ENCODE assay signal across 8 cellular contexts in the genomic region with DNA sequence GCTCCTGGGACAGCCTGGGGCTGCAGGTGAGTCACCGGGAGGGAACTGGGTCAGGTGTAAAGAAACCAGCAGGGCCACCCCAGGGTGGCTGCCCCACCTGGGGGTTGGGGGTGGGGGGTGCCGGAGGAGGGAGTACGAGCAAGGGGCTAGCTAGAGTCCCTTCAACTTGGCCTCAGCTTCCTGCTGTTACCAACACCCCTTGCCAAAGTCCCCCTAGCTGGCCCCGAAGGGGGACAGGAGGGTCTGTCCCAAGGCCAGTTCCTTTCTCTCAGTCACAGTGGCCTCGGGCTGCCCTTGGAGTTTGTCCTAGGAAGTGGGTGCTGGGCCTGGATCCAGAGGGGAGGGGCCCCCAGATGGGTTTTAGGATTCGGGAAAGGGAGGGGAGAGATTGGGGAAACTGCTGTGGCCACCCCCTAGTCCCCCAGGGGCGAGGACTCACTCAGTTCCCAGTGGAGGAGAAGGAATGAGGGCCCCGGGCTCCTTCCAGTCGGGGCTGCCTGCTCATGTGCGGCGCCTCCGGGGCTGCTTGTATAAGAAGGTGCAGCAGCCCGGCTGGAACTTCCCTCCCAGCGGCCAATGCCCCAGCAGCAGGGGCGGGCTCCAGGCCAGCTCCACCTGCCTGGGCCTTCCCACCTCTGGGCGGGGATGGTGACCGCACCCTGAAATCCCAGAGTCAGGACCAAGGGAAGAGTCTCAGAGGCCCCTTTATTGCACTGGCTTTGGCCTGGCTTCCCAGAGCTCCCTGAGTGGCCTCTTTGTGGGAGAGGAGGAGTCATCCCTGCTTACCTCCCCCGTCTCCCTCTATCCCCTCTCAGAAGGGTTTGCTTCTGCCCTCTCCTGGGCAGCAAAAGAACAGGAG. TPM values are rescaled to one million over a fixed set of nuclear protein-coding genes. Genes with fewer than 3 reads are reported as not detected.
DNase-seq lines count a peak whose midpoint lies in the region; ATAC-seq and TF ChIP-seq lines count a peak whose summit lies in the region.

No MANE protein-coding gene starts in this region.

- peaks cover 19% of the 10 kb centered on the region for H3K4me1 ChIP-seq in OCI-LY7 (ENCODE audit: insufficient read depth, low read length, poor library complexity, severe bottlenecking)
- H3K4me1 ChIP-seq in esophagus (ENCODE audit: control insufficient read depth in 2 of 2, insufficient read depth in 2 of 2, low read length in 1 of 2), result peaks cover 2 to 14% of the 10 kb centered on the region in 2 donors
- H3K4me1 ChIP-seq in neural progenitor cell, result peaks cover 19% of the 10 kb centered on the region
- H3K4me1 ChIP-seq in effector memory CD4-positive, alpha-beta T cell (ENCODE audit: control insufficient read depth, insufficient read depth, low read length, poor library complexity, severe bottlenecking), result peaks cover 9% of the 10 kb centered on the region

- peaks cover 24% of the 10 kb centered on the region for H3K27me3 Mint-ChIP-seq in neural progenitor cell (ENCODE audit: insufficient read depth, low read depth)

- peak; percentile 63 for DNase-seq in AG08395 (ENCODE audit: low spot score)
- peak; percentile 99 for DNase-seq in HT-29 (ENCODE audit: low spot score)
- no peak for DNase-seq in OCI-LY7 (ENCODE audit: low spot score)
- peak; percentile 87 for DNase-seq in neural progenitor cell (ENCODE audit: low spot score)
- DNase-seq in effector memory CD4-positive, alpha-beta T cell, result no peak
- DNase-seq in SKM-1 (lab: John Stamatoyannopoulos, UW; ENCODE audit: unreplicated experiment), result no peak

- H3K27ac ChIP-seq in OCI-LY7 (ENCODE audit: low read depth, low read length, poor library complexity, severe bottlenecking), result no peak overlapping the region
- peak overlapping the region; percentile 80 to 91 for H3K27ac ChIP-seq in esophagus (ENCODE audit: low read depth in 2 of 2, low read length in 1 of 2)
- H3K27ac ChIP-seq in neural progenitor cell, result no peak overlapping the region
- no peak overlapping the region for H3K27ac ChIP-seq in effector memory CD4-positive, alpha-beta T cell (ENCODE audit: insufficient read depth, low read length, poor library complexity, severe bottlenecking)

- no peak overlapping the region for H3K27ac Mint-ChIP-seq in neural progenitor cell

- intact Hi-C loops in OCI-LY7 (cut with micrococcal nuclease; ENCODE audit: unreplicated experiment), result no loop called here

- H3K4me3 ChIP-seq in OCI-LY7 (ENCODE audit: low read depth, low read length, poor library complexity, severe bottlenecking) (no peak overlapping the region), esophagus (ENCODE audit: low read depth in 1 of 2, low read length in 2 of 2) (peak overlapping the region; percentile 39 to 49), neural progenitor cell (peak overlapping the region; percentile 15)
- no peak overlapping the region for H3K4me3 ChIP-seq in effector memory CD4-positive, alpha-beta T cell (ENCODE audit: insufficient read depth, low read depth, low read length, poor library complexity, severe bottlenecking)

- no peak for ATAC-seq in HG02588 (IDR thresholded peaks at IDR 0.05; ENCODE audit: unreplicated experiment)

- CTCF ChIA-PET in OCI-LY7 (lab: Charles Lee; ENCODE audit: unreplicated experiment), result interaction anchor here (0.6 kb wide), 1 partner anchor 34 kb away, joined by 4 read pairs; no protein-coding TSS in a partner anchor

- peaks cover 22% of the 10 kb centered on the region for H3F3A ChIP-seq in neural progenitor cell (ENCODE audit: low read depth)

- H3K9me3 ChIP-seq in OCI-LY7 (ENCODE audit: low read length), result no peaks in the 10 kb centered on the region
- no peaks in the 10 kb centered on the region for H3K9me3 ChIP-seq in esophagus (ENCODE audit: control insufficient read depth in 2 of 2, insufficient read depth in 1 of 2, low read depth in 1 of 2, low read length in 1 of 2)
- no peaks in the 10 kb centered on the region for H3K9me3 ChIP-seq in neural progenitor cell (ENCODE audit: low read depth)
- no peaks in the 10 kb centered on the region for H3K9me3 ChIP-seq in effector memory CD4-positive, alpha-beta T cell (ENCODE audit: control insufficient read depth, low read length)

- no peaks in the 10 kb centered on the region for H3K9me2 ChIP-seq in OCI-LY7 (ENCODE audit: insufficient read depth, low read length)

- H3K4me3 Mint-ChIP-seq in neural progenitor cell, result peak overlapping the region; percentile 63

- no peaks in the 10 kb centered on the region for H3K36me3 ChIP-seq in OCI-LY7 (ENCODE audit: insufficient read depth, low read length)
- peaks cover 0 to 10% of the 10 kb centered on the region in 2 donors for H3K36me3 ChIP-seq in esophagus (ENCODE audit: control insufficient read depth in 2 of 2, insufficient read depth in 2 of 2, low read length in 1 of 2)
- no peaks in the 10 kb centered on the region for H3K36me3 ChIP-seq in neural progenitor cell
- H3K36me3 ChIP-seq in effector memory CD4-positive, alpha-beta T cell (ENCODE audit: control insufficient read depth, insufficient read depth, low read length), result no peaks in the 10 kb centered on the region

- WGBS in esophagus, 2 donors, result 34 to 36% methylated on average over 15 to 18 of the region's 18 CpGs

- H3K79me2 ChIP-seq in OCI-LY7 (ENCODE audit: insufficient read depth, low read depth, low read length) (no peaks in the 10 kb centered on the region), neural progenitor cell (ENCODE audit: low read depth) (no peaks in the 10 kb centered on the region)

- no peak overlapping the region for H3K9ac ChIP-seq in neural progenitor cell

- H3K36me3 Mint-ChIP-seq in neural progenitor cell, result no peaks in the 10 kb centered on the region

- BruUV-seq in OCI-LY7 (replicated peaks; lab: Mats Ljungman, UMichigan), result no TSS peak

- POLR2A ChIA-PET in OCI-LY7 (lab: Charles Lee), result no interaction called here

- TF ChIP-seq CTCF in OCI-LY7 (conservative IDR thresholded peaks at IDR 0.05; ENCODE audit: low read length) (0 out of 2 replicates have a peak, but pooled peaks have one; percentile 24), neural progenitor cell (IDR thresholded peaks at IDR 0.05) (peak; percentile 70)

- H3K27me3 ChIP-seq in esophagus (ENCODE audit: control insufficient read depth in 1 of 2, insufficient read depth in 2 of 2, low read length in 2 of 2) (no peaks in the 10 kb centered on the region), neural progenitor cell (peaks cover 45% of the 10 kb centered on the region)
- H3K27me3 ChIP-seq in effector memory CD4-positive, alpha-beta T cell (replicated peaks; ENCODE audit: control insufficient read depth, insufficient read depth, low read length, poor library complexity, severe bottlenecking), result no peaks in the 10 kb centered on the region

- H2AFZ ChIP-seq in OCI-LY7 (ENCODE audit: low read length), result no peak overlapping the region
- peak overlapping the region; percentile 82 for H2AFZ ChIP-seq in neural progenitor cell (replicated peaks)

- H3K9me3 Mint-ChIP-seq in neural progenitor cell, result no peaks in the 10 kb centered on the region

- H3K4me2 ChIP-seq in OCI-LY7 (ENCODE audit: low read length), result no peak overlapping the region
- peak overlapping the region; percentile 69 for H3K4me2 ChIP-seq in neural progenitor cell

- no peaks in the 10 kb centered on the region for H4K20me1 ChIP-seq in OCI-LY7 (ENCODE audit: insufficient read depth, low read length)
- H4K20me1 ChIP-seq in neural progenitor cell (ENCODE audit: low read depth), result peaks cover 20% of the 10 kb centered on the region

- H3K4me1 Mint-ChIP-seq in neural progenitor cell, result peaks cover 21% of the 10 kb centered on the region

RNA-seq across cellular contexts. Expression of a gene that starts 7.3 kb away (rescaled TPM):
- total RNA-seq in HT-29 (2014; rRNA removed; shearing (Covaris generic)), result 171 and 180 TPM in 2 replicates
- total RNA-seq in OCI-LY7 (2014; rRNA removed; shearing (Covaris generic)), result 55.5 and 66.1 TPM in 2 replicates
- total RNA-seq in OCI-LY7 (2022) (56.8 and 62.7 TPM in 2 replicates), neural progenitor cell (ENCODE audit: low replicate concordance) (1.0 and 3.0 TPM in 2 replicates)
- 100 to 1,000 TPM in 1 of 2 donors, 10 to 100 TPM in 1; 100.0 to 211 TPM for polyA plus RNA-seq in esophagus

Comparison
In these comparisons a context has a peak if more than half of its experiments do, and no peak if none do; other contexts are left out.
1. DNase-seq: peak in AG08395 (single experiment), HT-29 (single experiment) and neural progenitor cell (single experiment); none in OCI-LY7 (single experiment), effector memory CD4-positive, alpha-beta T cell (0 of 3) and SKM-1 (single experiment).
2. H3K27ac ChIP-seq: peak in esophagus (2 of 2); none in OCI-LY7 (single experiment), neural progenitor cell (single experiment) and effector memory CD4-positive, alpha-beta T cell (single experiment).
3. H3K4me3 ChIP-seq: peak in esophagus (2 of 2) and neural progenitor cell (single experiment); none in OCI-LY7 (single experiment) and effector memory CD4-positive, alpha-beta T cell (single experiment).
4. RNA of a gene that starts 7.3 kb away (total RNA-seq): 171 to 180 TPM in HT-29 and 55.5 to 66.1 TPM in OCI-LY7; 1.0 to 3.0 TPM in neural progenitor cell; every median in the first group is over 10 times any median in the second.